ENCODE assay signal across 2 cellular contexts in the genomic region with DNA sequence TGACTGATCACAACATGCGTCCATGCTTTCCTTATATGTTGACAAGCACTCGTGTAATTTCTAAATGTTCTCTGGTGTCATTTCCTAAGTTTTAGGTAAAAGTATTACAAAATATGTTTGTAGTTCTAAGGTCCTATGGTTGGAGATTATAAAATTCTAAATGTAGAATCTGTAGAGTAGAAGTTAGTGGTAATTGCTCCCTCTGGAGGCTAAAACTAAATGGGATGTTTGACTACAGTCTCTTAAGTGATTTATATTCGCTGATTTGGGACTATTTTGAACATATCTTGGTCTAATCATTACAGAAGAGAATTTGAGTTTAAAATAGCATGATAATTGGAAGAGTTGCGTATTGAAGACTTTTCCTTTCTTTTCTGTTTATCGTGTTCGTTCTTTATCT.
TF ChIP-seq lines count a peak whose summit lies in the region.

No MANE protein-coding gene starts in this region.

TF ChIP-seq in SK-N-SH, 30 proteins besides CTCF, POLR2A, EP300 and RAD21 (continued from another document):
- TF ChIP-seq ZBTB33 (IDR thresholded peaks at IDR 0.05; ENCODE audit: borderline replicate concordance, low read depth), result no peak
- no peak for TF ChIP-seq TEAD4 (IDR thresholded peaks at IDR 0.05; ENCODE audit: borderline replicate concordance, insufficient read depth)
- TF ChIP-seq CHD2 (IDR thresholded peaks at IDR 0.05; ENCODE audit: low read length, partially characterized antibody), result no peak
- TF ChIP-seq, protein P1, sequence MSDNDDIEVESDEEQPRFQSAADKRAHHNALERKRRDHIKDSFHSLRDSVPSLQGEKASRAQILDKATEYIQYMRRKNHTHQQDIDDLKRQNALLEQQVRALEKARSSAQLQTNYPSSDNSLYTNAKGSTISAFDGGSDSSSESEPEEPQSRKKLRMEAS (IDR thresholded peaks at IDR 0.05; ENCODE audit: low read depth), result no peak
- TF ChIP-seq JUND (IDR thresholded peaks at IDR 0.05), result no peak

TF ChIP-seq in SK-N-SH treated with all-trans-retinoic acid at 6 μM for 48 hours, 23 proteins besides CTCF, POLR2A, EP300 and RAD21 (continued from another document):
- no peak for TF ChIP-seq POU6F1 (CRISPR knock-in tag; IDR thresholded peaks at IDR 0.05; ENCODE audit: borderline replicate concordance, low read depth)
- TF ChIP-seq ZNF70 (CRISPR knock-in tag; IDR thresholded peaks at IDR 0.05), result no peak
- TF ChIP-seq ISL1 (CRISPR knock-in tag; IDR thresholded peaks at IDR 0.05), result no peak
- TF ChIP-seq ZC3H10 (CRISPR knock-in tag; IDR thresholded peaks at IDR 0.05), result no peak
- no peak for TF ChIP-seq ZNF8 (CRISPR knock-in tag; IDR thresholded peaks at IDR 0.05)
- no peak for TF ChIP-seq ZFP30 (CRISPR knock-in tag; IDR thresholded peaks at IDR 0.05)
- TF ChIP-seq ZNF565 (CRISPR knock-in tag; conservative IDR thresholded peaks at IDR 0.05; ENCODE audit: low read depth), result no peak
- TF ChIP-seq TCF4 (CRISPR knock-in tag; IDR thresholded peaks at IDR 0.05; ENCODE audit: borderline replicate concordance), result no peak
- TF ChIP-seq SNAI2 (CRISPR knock-in tag; IDR thresholded peaks at IDR 0.05), result no peak
- TF ChIP-seq GLIS3 (CRISPR knock-in tag; IDR thresholded peaks at IDR 0.05), result no peak
- TF ChIP-seq, protein P2, sequence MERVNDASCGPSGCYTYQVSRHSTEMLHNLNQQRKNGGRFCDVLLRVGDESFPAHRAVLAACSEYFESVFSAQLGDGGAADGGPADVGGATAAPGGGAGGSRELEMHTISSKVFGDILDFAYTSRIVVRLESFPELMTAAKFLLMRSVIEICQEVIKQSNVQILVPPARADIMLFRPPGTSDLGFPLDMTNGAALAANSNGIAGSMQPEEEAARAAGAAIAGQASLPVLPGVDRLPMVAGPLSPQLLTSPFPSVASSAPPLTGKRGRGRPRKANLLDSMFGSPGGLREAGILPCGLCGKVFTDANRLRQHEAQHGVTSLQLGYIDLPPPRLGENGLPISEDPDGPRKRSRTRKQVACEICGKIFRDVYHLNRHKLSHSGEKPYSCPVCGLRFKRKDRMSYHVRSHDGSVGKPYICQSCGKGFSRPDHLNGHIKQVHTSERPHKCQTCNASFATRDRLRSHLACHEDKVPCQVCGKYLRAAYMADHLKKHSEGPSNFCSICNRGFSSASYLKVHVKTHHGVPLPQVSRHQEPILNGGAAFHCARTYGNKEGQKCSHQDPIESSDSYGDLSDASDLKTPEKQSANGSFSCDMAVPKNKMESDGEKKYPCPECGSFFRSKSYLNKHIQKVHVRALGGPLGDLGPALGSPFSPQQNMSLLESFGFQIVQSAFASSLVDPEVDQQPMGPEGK (CRISPR knock-in tag; IDR thresholded peaks at IDR 0.05; ENCODE audit: borderline replicate concordance), result no peak
- TF ChIP-seq, protein P3, sequence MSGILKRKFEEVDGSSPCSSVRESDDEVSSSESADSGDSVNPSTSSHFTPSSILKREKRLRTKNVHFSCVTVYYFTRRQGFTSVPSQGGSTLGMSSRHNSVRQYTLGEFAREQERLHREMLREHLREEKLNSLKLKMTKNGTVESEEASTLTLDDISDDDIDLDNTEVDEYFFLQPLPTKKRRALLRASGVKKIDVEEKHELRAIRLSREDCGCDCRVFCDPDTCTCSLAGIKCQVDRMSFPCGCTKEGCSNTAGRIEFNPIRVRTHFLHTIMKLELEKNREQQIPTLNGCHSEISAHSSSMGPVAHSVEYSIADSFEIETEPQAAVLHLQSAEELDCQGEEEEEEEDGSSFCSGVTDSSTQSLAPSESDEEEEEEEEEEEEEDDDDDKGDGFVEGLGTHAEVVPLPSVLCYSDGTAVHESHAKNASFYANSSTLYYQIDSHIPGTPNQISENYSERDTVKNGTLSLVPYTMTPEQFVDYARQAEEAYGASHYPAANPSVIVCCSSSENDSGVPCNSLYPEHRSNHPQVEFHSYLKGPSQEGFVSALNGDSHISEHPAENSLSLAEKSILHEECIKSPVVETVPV (CRISPR knock-in tag; IDR thresholded peaks at IDR 0.05), result no peak
